ENCODE assay signal across 12 cellular contexts in the genomic region with DNA sequence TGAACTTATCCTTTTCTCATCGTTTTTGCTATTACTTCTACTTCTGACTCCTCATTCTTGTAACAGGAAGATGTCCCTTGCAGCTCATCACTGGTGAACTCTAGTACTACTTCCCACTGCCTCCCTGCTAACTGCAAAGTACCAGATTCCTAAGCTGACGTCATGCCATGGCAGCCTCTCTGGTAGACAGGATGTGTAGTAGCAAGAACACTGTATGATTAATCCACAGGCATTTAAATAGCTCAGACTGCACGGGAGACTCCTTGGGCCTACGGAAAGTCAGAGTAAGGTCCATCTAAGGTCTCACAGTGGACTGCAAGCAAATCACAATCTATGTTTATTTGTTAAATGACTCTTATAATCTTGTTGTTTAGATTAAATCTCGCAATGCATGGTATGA. TPM values are rescaled to one million over a fixed set of nuclear protein-coding genes. Genes with fewer than 3 reads are reported as not detected.
A peak's percentile ranks its signal among the peaks of the same experiment; 100 is the strongest.
DNase-seq lines count a peak whose midpoint lies in the region; ATAC-seq and TF ChIP-seq lines count a peak whose summit lies in the region.
"Had no signal": no experiment of that assay in that cellular context is flagged by ENCODE, and none has a peak within 500 bp of the region (broad histone marks: within the 10 kb centered on the region; RNA-seq: fewer than 3 reads in every experiment).

No MANE protein-coding gene starts in this region.

- peak; percentile 77 for ATAC-seq in left ventricle myocardium superior
- ATAC-seq in activated CD8-positive, alpha-beta memory T cell treated with anti-CD3 and anti-CD28 coated beads, Interleukin-2, amount 10 ng/mL, durations not matched to agents 7 days and 5 days = no peak

- no peaks in the 10 kb centered on the region for H3K36me3 Mint-ChIP-seq in activated CD8-positive, alpha-beta memory T cell treated with anti-CD3 and anti-CD28 coated beads, Interleukin-2, amount 10 ng/mL, durations not matched to agents 7 days and 5 days

- in situ Hi-C loops in GM13977 (cut with MboI; ENCODE audit: low pct_unique_long_range_greater_than_20kb, low sequenced_read_pairs, unreplicated experiment) = no loop called here

- CTCF ChIA-PET in activated CD8-positive, alpha-beta memory T cell treated with anti-CD3 and anti-CD28 coated beads, Interleukin-2, amount 10 ng/mL, durations not matched to agents 7 days and 5 days (lab: Charles Lee) = interaction anchor here (5.2 kb wide), 1 partner anchor 159 kb away, joined by 35 read pairs; no protein-coding TSS in a partner anchor

- no peak overlapping the region for H3K4me3 Mint-ChIP-seq in activated CD8-positive, alpha-beta memory T cell treated with anti-CD3 and anti-CD28 coated beads, Interleukin-2, amount 10 ng/mL, durations not matched to agents 7 days and 5 days

- peaks cover 15% of the 10 kb centered on the region for H3K4me1 ChIP-seq in adipocyte (ENCODE audit: control insufficient read depth, insufficient read depth, low read length)

- H3K4me1 Mint-ChIP-seq in activated CD8-positive, alpha-beta memory T cell treated with anti-CD3 and anti-CD28 coated beads, Interleukin-2, amount 10 ng/mL, durations not matched to agents 7 days and 5 days = peaks cover 9% of the 10 kb centered on the region

- H3K4me3 ChIP-seq in adipocyte (ENCODE audit: low read length) = no peak overlapping the region
- H3K4me3 ChIP-seq: lung had no signal

- H3K36me3 ChIP-seq in adipocyte (ENCODE audit: control insufficient read depth, insufficient read depth, low read length, severe bottlenecking) = no peaks in the 10 kb centered on the region

- no peaks in the 10 kb centered on the region for H3K9me3 ChIP-seq in adipocyte (ENCODE audit: control insufficient read depth, low read length)

- no peak overlapping the region for H3K9ac ChIP-seq in adipocyte (ENCODE audit: low read length)

- no peaks in the 10 kb centered on the region for H3K9me3 Mint-ChIP-seq in activated CD8-positive, alpha-beta memory T cell treated with anti-CD3 and anti-CD28 coated beads, Interleukin-2, amount 10 ng/mL, durations not matched to agents 7 days and 5 days (ENCODE audit: low read depth)

- H3K27me3 ChIP-seq in adipocyte (replicated peaks; ENCODE audit: control insufficient read depth, insufficient read depth, low read length) = no peaks in the 10 kb centered on the region

- intact Hi-C loops in left ventricle myocardium superior (cut with micrococcal nuclease) = no loop called here

- DNase-seq in HCEC 1CT (peak; percentile 98), adipocyte (ENCODE audit: low read depth) (peak; percentile 94), left ventricle myocardium superior (peak; percentile 45), smooth muscle cell of the brain vasculature (ENCODE audit: low read depth, low spot score) (peak; percentile 90), globus pallidus (ENCODE audit: low spot score) (no peak), mesenteric fat pad (ENCODE audit: low spot score) (no peak), GM13977 (ENCODE audit: low spot score) (no peak)
- DNase-seq in activated CD8-positive, alpha-beta memory T cell treated with anti-CD3 and anti-CD28 coated beads, Interleukin-2, amount 10 ng/mL, durations not matched to agents 7 days and 5 days = no peak
- DNase-seq: activated T-cell treated with anti-CD3 and anti-CD28 coated beads, Interleukin-2, amount 50 U/mL, for 48 hours; NCI-H2171 treated with DMSO at 0.1 percent for 48 hours; stimulated activated naive CD4-positive, alpha-beta T cell had no signal

- no peak for TF ChIP-seq CTCF in GM13977 (IDR thresholded peaks at IDR 0.05; ENCODE audit: extremely low read depth, insufficient read depth, missing control alignments)

- no peaks in the 10 kb centered on the region for H3K27me3 Mint-ChIP-seq in activated CD8-positive, alpha-beta memory T cell treated with anti-CD3 and anti-CD28 coated beads, Interleukin-2, amount 10 ng/mL, durations not matched to agents 7 days and 5 days

- no peak overlapping the region for H3K27ac Mint-ChIP-seq in activated CD8-positive, alpha-beta memory T cell treated with anti-CD3 and anti-CD28 coated beads, Interleukin-2, amount 10 ng/mL, durations not matched to agents 7 days and 5 days

RNA-seq across cellular contexts. Expression of a gene that starts 43.5 kb away (rescaled TPM):
- 0.89 TPM for total RNA-seq in left ventricle myocardium superior
- total RNA-seq in activated CD8-positive, alpha-beta memory T cell treated with anti-CD3 and anti-CD28 coated beads, Interleukin-2, amount 10 ng/mL, durations not matched to agents 7 days and 5 days = under 1 TPM in 1 of 2 experiments, not detected in 1; 0.18 TPM
- not detected for total RNA-seq in mesenteric fat pad

RNA-seq across cellular contexts. Expression of a gene that starts 43.6 kb away (rescaled TPM):
- total RNA-seq in left ventricle myocardium superior = 67.7 TPM
- total RNA-seq in activated CD8-positive, alpha-beta memory T cell treated with anti-CD3 and anti-CD28 coated beads, Interleukin-2, amount 10 ng/mL, durations not matched to agents 7 days and 5 days = 10 to 100 TPM in 1 of 2 experiments, 1 to 10 TPM in 1; 9.3 to 10.9 TPM
- 20.4 TPM for total RNA-seq in mesenteric fat pad

Comparison
In these comparisons a context has a peak if more than half of its experiments do, and no peak if none do; other contexts are left out.
1. DNase-seq: peak in HCEC 1CT (single experiment), adipocyte (single experiment), left ventricle myocardium superior (single experiment) and smooth muscle cell of the brain vasculature (single experiment); none in globus pallidus (single experiment), activated CD8-positive, alpha-beta memory T cell treated with anti-CD3 and anti-CD28 coated beads, Interleukin-2, amount 10 ng/mL, durations not matched to agents 7 days and 5 days (single experiment), mesenteric fat pad (single experiment) and GM13977 (single experiment).